In the genomic region with DNA sequence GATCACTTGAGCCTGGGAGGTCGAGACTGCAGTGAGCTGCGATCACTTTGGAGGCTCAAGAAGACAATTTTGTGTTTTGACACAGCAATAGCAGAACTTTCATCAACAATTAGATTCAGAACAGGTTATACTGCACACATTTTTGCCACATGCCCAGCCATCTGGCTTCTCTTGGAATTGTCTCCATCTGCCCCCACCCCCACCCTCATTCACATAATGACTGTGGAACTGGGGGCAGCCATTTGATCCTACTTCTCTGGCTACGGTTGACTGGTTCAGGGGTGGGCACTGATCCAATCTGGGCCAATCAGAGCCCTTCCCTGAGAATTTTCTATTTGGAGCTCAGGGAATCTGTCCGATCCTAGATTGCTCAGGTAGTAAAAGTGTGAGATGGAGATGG, we compare ENCODE assay signal across 14 cellular contexts. TPM values are rescaled to one million over a fixed set of nuclear protein-coding genes. Genes with fewer than 3 reads are reported as not detected.
DNase-seq lines count a peak whose midpoint lies in the region; ATAC-seq and TF ChIP-seq lines count a peak whose summit lies in the region.
"Had no signal": no experiment of that assay in that cellular context is flagged by ENCODE, and none has a peak within 500 bp of the region (broad histone marks: within the 10 kb centered on the region; RNA-seq: fewer than 3 reads in every experiment).

No MANE protein-coding gene starts in this region.

- CTCF ChIA-PET in AG04449 (lab: Yijun Ruan, JAX): interaction anchor here (1.6 to 17.1 kb wide), 8 partner anchors 9 to 196 kb away, joined by 4 to 455 read pairs (median 140); a partner anchor contains a TSS
- CTCF ChIA-PET in Calu3 (lab: Charles Lee): interaction anchor here (0.9 kb wide), 1 partner anchor 88 kb away, joined by 3 read pairs; no protein-coding TSS in a partner anchor

- H3K4me3 ChIP-seq in AG04449 (ENCODE audit: low read depth, low read length): peak overlapping the region; percentile 21

- peak overlapping the region; percentile 78 for H3K4me3 Mint-ChIP-seq in activated T-helper 2 cell treated with anti-CD3 and anti-CD28 coated beads, Interferon-gamma antibody, Interleukin-2, Interleukin-4, amounts not matched to agents 10 μg/mL and 5 μg/mL and 100 μg/mL, durations not matched to agents 14 hours and 24 hours and 36 hours (ENCODE audit: low read depth)
- no peak overlapping the region for H3K4me3 Mint-ChIP-seq in mesothelial cell of epicardium
- no peak overlapping the region for H3K4me3 Mint-ChIP-seq in Calu3 (ENCODE audit: low read depth, unreplicated experiment)
- H3K4me3 Mint-ChIP-seq: activated CD4-positive, alpha-beta T cell treated with anti-CD3 and anti-CD28 coated beads, Interleukin-2, amount 10 ng/mL, durations not matched to agents 7 days and 5 days had no signal

- TF ChIP-seq CTCF in AG04449 (IDR thresholded peaks at IDR 0.05; ENCODE audit: insufficient read depth, low read length, missing control alignments): no peak
- no peak for TF ChIP-seq CTCF in mesothelial cell of epicardium (IDR thresholded peaks at IDR 0.05; ENCODE audit: unreplicated experiment)
- TF ChIP-seq CTCF in Calu3 (IDR thresholded peaks at IDR 0.05; ENCODE audit: unreplicated experiment): no peak

- no peak for DNase-seq in AG04449 (ENCODE audit: low read depth, low spot score)
- peak; percentile 83 for DNase-seq in NCI-H1694 (lab: John Stamatoyannopoulos, UW)
- no peak for DNase-seq in activated T-helper 2 cell treated with anti-CD3 and anti-CD28 coated beads, Interferon-gamma antibody, Interleukin-2, Interleukin-4, amounts not matched to agents 10 μg/mL and 5 μg/mL and 100 μg/mL, durations not matched to agents 14 hours and 24 hours and 36 hours (ENCODE audit: low spot score)
- no peak for DNase-seq in mesothelial cell of epicardium (ENCODE audit: low spot score in 2 of 2, unreplicated experiment in 2 of 2)
- no peak for DNase-seq in GM19238 (ENCODE audit: insufficient read length, low spot score)
- no peak for DNase-seq in KBM-7
- DNase-seq in Calu3: no peak
- DNase-seq: activated CD4-positive, alpha-beta T cell treated with anti-CD3 and anti-CD28 coated beads, Interleukin-2, amount 10 ng/mL, durations not matched to agents 7 days and 5 days; DMS53; NCI-H345 had no signal

- H3K4me1 Mint-ChIP-seq in activated T-helper 2 cell treated with anti-CD3 and anti-CD28 coated beads, Interferon-gamma antibody, Interleukin-2, Interleukin-4, amounts not matched to agents 10 μg/mL and 5 μg/mL and 100 μg/mL, durations not matched to agents 14 hours and 24 hours and 36 hours (ENCODE audit: low read depth): peaks cover 52% of the 10 kb centered on the region
- peaks cover 31% of the 10 kb centered on the region for H3K4me1 Mint-ChIP-seq in mesothelial cell of epicardium
- peaks cover 25% of the 10 kb centered on the region for H3K4me1 Mint-ChIP-seq in Calu3 (ENCODE audit: low read depth, unreplicated experiment)

- H3K36me3 Mint-ChIP-seq in activated T-helper 2 cell treated with anti-CD3 and anti-CD28 coated beads, Interferon-gamma antibody, Interleukin-2, Interleukin-4, amounts not matched to agents 10 μg/mL and 5 μg/mL and 100 μg/mL, durations not matched to agents 14 hours and 24 hours and 36 hours (ENCODE audit: low read depth): peaks cover 18% of the 10 kb centered on the region
- H3K36me3 Mint-ChIP-seq in mesothelial cell of epicardium: no peaks in the 10 kb centered on the region
- peaks cover 10% of the 10 kb centered on the region for H3K36me3 Mint-ChIP-seq in Calu3 (ENCODE audit: insufficient read depth, unreplicated experiment)

- H3K9me3 Mint-ChIP-seq in activated T-helper 2 cell treated with anti-CD3 and anti-CD28 coated beads, Interferon-gamma antibody, Interleukin-2, Interleukin-4, amounts not matched to agents 10 μg/mL and 5 μg/mL and 100 μg/mL, durations not matched to agents 14 hours and 24 hours and 36 hours: peaks cover 1% of the 10 kb centered on the region
- no peaks in the 10 kb centered on the region for H3K9me3 Mint-ChIP-seq in mesothelial cell of epicardium
- H3K9me3 Mint-ChIP-seq in Calu3 (ENCODE audit: low read depth, unreplicated experiment): no peaks in the 10 kb centered on the region
- H3K9me3 Mint-ChIP-seq: activated CD4-positive, alpha-beta T cell treated with anti-CD3 and anti-CD28 coated beads, Interleukin-2, amount 10 ng/mL, durations not matched to agents 7 days and 5 days had no signal

- H3K27me3 Mint-ChIP-seq in activated T-helper 2 cell treated with anti-CD3 and anti-CD28 coated beads, Interferon-gamma antibody, Interleukin-2, Interleukin-4, amounts not matched to agents 10 μg/mL and 5 μg/mL and 100 μg/mL, durations not matched to agents 14 hours and 24 hours and 36 hours (ENCODE audit: low read depth): no peaks in the 10 kb centered on the region
- H3K27me3 Mint-ChIP-seq in mesothelial cell of epicardium (ENCODE audit: low read depth) (no peaks in the 10 kb centered on the region), Calu3 (ENCODE audit: unreplicated experiment) (peaks cover 7% of the 10 kb centered on the region)

- in situ Hi-C loops in KBM-7 (cut with MboI; ENCODE audit: low pct_unique_long_range_greater_than_20kb, low sequenced_read_pairs): no loop called here

- peak overlapping the region; percentile 92 for H3K27ac Mint-ChIP-seq in activated T-helper 2 cell treated with anti-CD3 and anti-CD28 coated beads, Interferon-gamma antibody, Interleukin-2, Interleukin-4, amounts not matched to agents 10 μg/mL and 5 μg/mL and 100 μg/mL, durations not matched to agents 14 hours and 24 hours and 36 hours
- H3K27ac Mint-ChIP-seq in mesothelial cell of epicardium (peak overlapping the region; percentile 28), Calu3 (ENCODE audit: unreplicated experiment) (no peak overlapping the region)
- H3K27ac Mint-ChIP-seq: activated CD4-positive, alpha-beta T cell treated with anti-CD3 and anti-CD28 coated beads, Interleukin-2, amount 10 ng/mL, durations not matched to agents 7 days and 5 days had no signal

- ATAC-seq in GM21737 (IDR thresholded peaks at IDR 0.05; ENCODE audit: unreplicated experiment): no peak

- BruUV-seq in Calu3 (replicated peaks; lab: Mats Ljungman, UMichigan): no TSS peak

- POLR2A ChIA-PET in AG04449 (lab: Yijun Ruan, JAX): interaction anchor here (1.7 to 4.4 kb wide), 8 partner anchors 15 to 111 kb away, joined by 4 to 48 read pairs (median 26); a partner anchor contains a TSS

- intact Hi-C loops in activated T-helper 2 cell treated with anti-CD3 and anti-CD28 coated beads, Interferon-gamma antibody, Interleukin-2, Interleukin-4, amounts not matched to agents 10 μg/mL and 5 μg/mL and 100 μg/mL, durations not matched to agents 14 hours and 24 hours and 36 hours (cut with micrococcal nuclease): no loop called here
- intact Hi-C loops in Calu3 (cut with micrococcal nuclease; ENCODE audit: unreplicated experiment): no loop called here

RNA-seq across cellular contexts. Expression of a gene that starts 14.0 kb away (rescaled TPM):
- 1.5 and 1.6 TPM in 2 replicates for total RNA-seq in activated T-helper 2 cell treated with anti-CD3 and anti-CD28 coated beads, Interferon-gamma antibody, Interleukin-2, Interleukin-4, amounts not matched to agents 10 μg/mL and 5 μg/mL and 100 μg/mL, durations not matched to agents 14 hours and 24 hours and 36 hours
- total RNA-seq in mesothelial cell of epicardium (2.7 to 3.9 TPM (median 3.6 TPM) in 3 replicates), Calu3 (2022) (4.8 and 8.9 TPM in 2 replicates)
- total RNA-seq: activated CD4-positive, alpha-beta T cell treated with anti-CD3 and anti-CD28 coated beads, Interleukin-2, amount 10 ng/mL, durations not matched to agents 7 days and 5 days; fibroblast of villous mesenchyme; lung microvascular endothelial cell; subcutaneous adipose tissue had no signal

RNA-seq across cellular contexts. Expression of a gene that starts 57.6 kb away (rescaled TPM):
- total RNA-seq in activated T-helper 2 cell treated with anti-CD3 and anti-CD28 coated beads, Interferon-gamma antibody, Interleukin-2, Interleukin-4, amounts not matched to agents 10 μg/mL and 5 μg/mL and 100 μg/mL, durations not matched to agents 14 hours and 24 hours and 36 hours: 134 and 143 TPM in 2 replicates
- total RNA-seq in mesothelial cell of epicardium: 32.3 to 35.3 TPM (median 33.3 TPM) in 3 replicates
- 44.3 and 49.3 TPM in 2 replicates for total RNA-seq in Calu3 (2022)
